ENCODE assay signal across 8 cellular contexts in the genomic region with DNA sequence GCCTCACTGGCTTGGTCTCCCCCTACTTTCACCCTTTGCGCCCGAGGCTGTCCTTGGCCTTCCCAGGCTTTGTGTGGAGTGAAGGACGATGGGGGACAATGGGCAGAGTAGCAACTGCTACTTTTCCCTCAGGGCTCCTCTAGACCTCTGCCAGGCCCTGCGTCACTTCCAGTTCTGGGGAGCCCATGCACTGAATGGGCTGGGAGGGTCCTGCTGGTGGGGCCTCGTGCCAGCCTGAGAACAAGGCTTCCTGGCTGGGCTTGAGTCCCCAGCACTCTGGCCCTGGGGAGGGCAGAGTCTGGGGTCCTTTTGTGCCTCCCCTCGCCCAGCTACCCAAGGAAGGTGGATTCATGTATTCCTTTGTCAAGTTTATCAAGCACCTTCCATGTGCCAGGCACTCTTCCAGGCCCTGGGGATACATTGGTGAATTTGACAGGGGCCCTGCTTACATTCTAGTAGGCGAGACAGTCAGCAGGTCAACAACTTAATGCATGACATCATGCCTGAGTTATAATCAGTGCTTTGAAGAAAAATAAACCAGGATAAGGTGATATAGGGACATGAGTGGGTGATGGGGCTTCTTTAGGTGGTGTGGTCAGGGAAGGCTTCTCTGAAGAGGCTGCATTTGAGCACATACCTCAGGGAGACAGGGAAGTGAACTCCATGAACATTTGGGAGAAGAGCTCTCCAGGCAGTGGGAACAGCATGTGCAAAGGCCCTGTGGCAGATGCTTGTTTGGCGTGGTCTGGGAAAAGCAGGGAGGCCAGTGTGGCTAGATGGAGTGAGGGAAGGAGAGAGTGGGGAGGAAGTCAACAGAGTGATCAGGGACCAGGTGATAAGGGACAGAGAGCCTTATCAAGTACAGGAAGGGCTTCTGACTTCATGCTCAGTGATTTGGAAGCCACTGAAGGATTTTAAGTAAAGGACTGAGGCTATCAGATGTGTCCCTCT. TPM values are rescaled to one million over a fixed set of nuclear protein-coding genes. Genes with fewer than 3 reads are reported as not detected.
DNase-seq lines count a peak whose midpoint lies in the region; ATAC-seq and TF ChIP-seq lines count a peak whose summit lies in the region.

No MANE protein-coding gene starts in this region.

- ATAC-seq in WTC11, result no peak
- no peak for ATAC-seq in right cardiac atrium
- no peak for ATAC-seq in gastrocnemius medialis
- no peak for ATAC-seq in HG03159 (IDR thresholded peaks at IDR 0.05; ENCODE audit: unreplicated experiment)
- no peak for ATAC-seq in HG02678 (IDR thresholded peaks at IDR 0.05; ENCODE audit: unreplicated experiment)

- intact Hi-C loops in right cardiac atrium (cut with DNase I) (no loop called here), gastrocnemius medialis (cut with DNase I; ENCODE audit: low total_unique reads) (loop anchor here (5.0 kb wide), 1 partner anchor 189 kb away; no protein-coding TSS in a partner anchor)

- peak; percentile 51 for DNase-seq in ELR (ENCODE audit: low read depth)
- no peak for DNase-seq in WTC11 (ENCODE audit: low spot score)
- DNase-seq in right cardiac atrium, result peak in 2 of 3 donors; percentile 62 to 65
- DNase-seq in gastrocnemius medialis, result no peak
- DNase-seq in GF-D8 (lab: John Stamatoyannopoulos, UW), result no peak
- DNase-seq in NCI-H146 treated with DMSO at 0.1 percent for 48 hours (lab: John Stamatoyannopoulos, UW; ENCODE audit: unreplicated experiment), result no peak

- H3K4me1 ChIP-seq in right cardiac atrium (ENCODE audit: control insufficient read depth, insufficient read depth, low read length) (peaks cover 80% of the 10 kb centered on the region), gastrocnemius medialis (peaks cover 97 to 98% of the 10 kb centered on the region in 2 donors)

- POLR2A ChIA-PET in WTC11 (lab: Charles Lee), result no interaction called here

- H3K9me3 ChIP-seq in right cardiac atrium (ENCODE audit: control insufficient read depth, low read length), result no peaks in the 10 kb centered on the region
- no peaks in the 10 kb centered on the region for H3K9me3 ChIP-seq in gastrocnemius medialis

- H3K27ac ChIP-seq in right cardiac atrium (ENCODE audit: low read length) (peak overlapping the region; percentile 93), gastrocnemius medialis (peak overlapping the region; percentile 90 to 95 (median 94))

- no peaks in the 10 kb centered on the region for H3K27me3 Mint-ChIP-seq in WTC11 (ENCODE audit: low read depth)

- H3K36me3 Mint-ChIP-seq in WTC11, result no peaks in the 10 kb centered on the region

- peaks cover 4% of the 10 kb centered on the region; the same call in 1 of the 2 replicates for H3K9me3 Mint-ChIP-seq in WTC11

- H3K36me3 ChIP-seq in gastrocnemius medialis, result no peaks in the 10 kb centered on the region

- TF ChIP-seq CTCF in WTC11 (IDR thresholded peaks at IDR 0.05), result no peak
- TF ChIP-seq CTCF in gastrocnemius medialis (IDR thresholded peaks at IDR 0.05 in 4 of 5, conservative IDR thresholded peaks at IDR 0.05 in 1 of 5), result no peak

- no peak overlapping the region for H3K4me3 Mint-ChIP-seq in WTC11

- H3K27me3 ChIP-seq in right cardiac atrium (ENCODE audit: control insufficient read depth, insufficient read depth) (no peaks in the 10 kb centered on the region), gastrocnemius medialis (no peaks in the 10 kb centered on the region)

- no peak overlapping the region for H3K4me3 ChIP-seq in right cardiac atrium (ENCODE audit: low read length)
- no peak overlapping the region for H3K4me3 ChIP-seq in gastrocnemius medialis

- CTCF ChIA-PET in WTC11 (lab: Charles Lee), result no interaction called here

- TF ChIP-seq POLR2A in gastrocnemius medialis (IDR thresholded peaks at IDR 0.05), result no peak

- whole genome bisulfite sequencing in right cardiac atrium, result 70% methylated on average over 8 of the region's 8 CpGs

- peak overlapping the region; percentile 16 for H3K27ac Mint-ChIP-seq in WTC11

- in situ Hi-C loops in gastrocnemius medialis (cut with MboI; ENCODE audit: low sequenced_read_pairs in 4 of 4), result loop anchor here in 2 of 4 donors (10.0 to 25.0 kb wide), 3 partner anchors 72 to 1046 kb away; a partner anchor contains a TSS

- peaks cover 66% of the 10 kb centered on the region for H3K4me1 Mint-ChIP-seq in WTC11

TF ChIP-seq in WTC11, 78 proteins besides CTCF, POLR2A, EP300 and RAD21:
- TF ChIP-seq GTF2I (CRISPR knock-in tag; conservative IDR thresholded peaks at IDR 0.05), result 0 out of 2 replicates have a peak, but pooled peaks have one; percentile 29
- TF ChIP-seq PRRX2 (CRISPR knock-in tag; IDR thresholded peaks at IDR 0.05), result no peak

RNA-seq across cellular contexts. Expression of a gene that starts 14.1 kb away (rescaled TPM):
- total RNA-seq in WTC11 (2021) (34.3 to 44.4 TPM (median 35.2 TPM) in 3 replicates), right cardiac atrium (10 to 100 TPM; 67.4 to 83.1 (median 72.9) TPM), gastrocnemius medialis (10 to 100 TPM; 22.7 to 37.5 (median 31.7) TPM)
- polyA plus RNA-seq in right cardiac atrium, result 38.0 TPM

Comparison
In these comparisons a context has a peak if more than half of its experiments do, and no peak if none do; other contexts are left out.
1. DNase-seq: peak in ELR (single experiment) and right cardiac atrium (2 of 3); none in WTC11 (single experiment), gastrocnemius medialis (0 of 2), GF-D8 (single experiment) and NCI-H146 treated with DMSO at 0.1 percent for 48 hours (single experiment).